In genomic region chr9:99073985-99074901, GRCh38 we compare ENCODE assay signal across 18 cellular contexts. TPM values are rescaled to one million over a fixed set of nuclear protein-coding genes. Genes with fewer than 3 reads are reported as not detected.
A peak's percentile ranks its signal among the peaks of the same experiment; 100 is the strongest.
DNase-seq lines count a peak whose midpoint lies in the region; ATAC-seq lines count a peak whose summit lies in the region.
"Had no signal": no experiment of that assay in that cellular context is flagged by ENCODE, and none has a peak within 500 bp of the region (broad histone marks: within the 10 kb centered on the region; RNA-seq: fewer than 3 reads in every experiment).

No MANE protein-coding gene starts in this region.

- no peak for ATAC-seq in CD4-positive, CD25-positive, alpha-beta regulatory T cell (ENCODE audit: low read depth in 2 of 2)
- ATAC-seq in activated T-helper 17 cell treated with anti-CD3 and anti-CD28 coated beads, Interleukin-2, amount 50 U/mL, for 72 hours (replicated peaks), result no peak
- ATAC-seq in naive thymus-derived CD4-positive, alpha-beta T cell, result no peak
- no peak for ATAC-seq in GM21786 (IDR thresholded peaks at IDR 0.05; ENCODE audit: unreplicated experiment)

- peak overlapping the region; percentile 59 to 91 (median 62) for H3K27ac Mint-ChIP-seq in CD4-positive, CD25-positive, alpha-beta regulatory T cell
- H3K27ac Mint-ChIP-seq in CD8-positive, alpha-beta memory T cell, result peak overlapping the region in 3 of 8 donors; percentile 22 to 81 (median 38)
- H3K27ac Mint-ChIP-seq in activated T-helper 17 cell treated with anti-CD3 and anti-CD28 coated beads, Interleukin-2, amount 50 U/mL, for 72 hours, result peak overlapping the region; percentile 8
- H3K27ac Mint-ChIP-seq in naive thymus-derived CD4-positive, alpha-beta T cell, result peak overlapping the region in 6 of 9 donors; percentile 14 to 74 (median 42)
- H3K27ac Mint-ChIP-seq: H9, IgD-negative memory B cell had no signal

- H3K9me3 ChIP-seq in CD4-positive, CD25-positive, alpha-beta regulatory T cell (ENCODE audit: control insufficient read depth in 2 of 2, low read length in 2 of 2), result no peaks in the 10 kb centered on the region
- no peaks in the 10 kb centered on the region for H3K9me3 ChIP-seq in CD8-positive, alpha-beta memory T cell (ENCODE audit: low read length)
- no peaks in the 10 kb centered on the region for H3K9me3 ChIP-seq in naive thymus-derived CD4-positive, alpha-beta T cell (ENCODE audit: control insufficient read depth in 2 of 3, low read length in 3 of 3)

- intact Hi-C loops in naive thymus-derived CD4-positive, alpha-beta T cell (cut with micrococcal nuclease), result no loop called here

- H3K36me3 Mint-ChIP-seq in CD4-positive, CD25-positive, alpha-beta regulatory T cell, result no peaks in the 10 kb centered on the region
- peaks cover 0 to 4% (median 1%) of the 10 kb centered on the region in 3 donors for H3K36me3 Mint-ChIP-seq in CD8-positive, alpha-beta memory T cell
- no peaks in the 10 kb centered on the region for H3K36me3 Mint-ChIP-seq in activated T-helper 17 cell treated with anti-CD3 and anti-CD28 coated beads, Interleukin-2, amount 50 U/mL, for 72 hours (ENCODE audit: low read depth)
- peaks cover 0 to 14% (median 0%) of the 10 kb centered on the region in 5 donors for H3K36me3 Mint-ChIP-seq in naive thymus-derived CD4-positive, alpha-beta T cell
- H3K36me3 Mint-ChIP-seq: IgD-negative memory B cell had no signal

- H3K27ac ChIP-seq in CD4-positive, CD25-positive, alpha-beta regulatory T cell (ENCODE audit: insufficient read depth, low read length, poor library complexity, severe bottlenecking), result no peak overlapping the region
- peak overlapping the region; percentile 66 for H3K27ac ChIP-seq in CD8-positive, alpha-beta memory T cell (ENCODE audit: low read depth, low read length)
- H3K27ac ChIP-seq in naive thymus-derived CD4-positive, alpha-beta T cell (ENCODE audit: low read depth, low read length), result no peak overlapping the region
- H3K27ac ChIP-seq: C4-2B, PC-9 had no signal

- peak overlapping the region in 1 of 4 donors; percentile 9 for H3K4me3 Mint-ChIP-seq in CD4-positive, CD25-positive, alpha-beta regulatory T cell
- no peak overlapping the region for H3K4me3 Mint-ChIP-seq in CD8-positive, alpha-beta memory T cell
- H3K4me3 Mint-ChIP-seq in activated T-helper 17 cell treated with anti-CD3 and anti-CD28 coated beads, Interleukin-2, amount 50 U/mL, for 72 hours, result no peak overlapping the region
- no peak overlapping the region for H3K4me3 Mint-ChIP-seq in naive thymus-derived CD4-positive, alpha-beta T cell
- H3K4me3 Mint-ChIP-seq: H9 had no signal

- no peaks in the 10 kb centered on the region for H3K27me3 Mint-ChIP-seq in CD4-positive, CD25-positive, alpha-beta regulatory T cell
- no peaks in the 10 kb centered on the region for H3K27me3 Mint-ChIP-seq in CD8-positive, alpha-beta memory T cell
- H3K27me3 Mint-ChIP-seq in activated T-helper 17 cell treated with anti-CD3 and anti-CD28 coated beads, Interleukin-2, amount 50 U/mL, for 72 hours, result no peaks in the 10 kb centered on the region
- no peaks in the 10 kb centered on the region for H3K27me3 Mint-ChIP-seq in naive thymus-derived CD4-positive, alpha-beta T cell
- H3K27me3 Mint-ChIP-seq: IgD-negative memory B cell had no signal

- POLR2A ChIA-PET in CD8-positive, alpha-beta memory T cell (lab: Charles Lee), result no interaction called here
- POLR2A ChIA-PET in naive thymus-derived CD4-positive, alpha-beta T cell (lab: Charles Lee), result interaction anchor here (0.8 to 1.5 kb wide), 4 partner anchors 13 to 32 kb away, joined by 3 to 6 read pairs (median 4); no protein-coding TSS in a partner anchor

- H3K4me1 ChIP-seq in CD4-positive, CD25-positive, alpha-beta regulatory T cell (ENCODE audit: control insufficient read depth, insufficient read depth, low read length, poor library complexity, severe bottlenecking), result peaks cover 28% of the 10 kb centered on the region
- peaks cover 55% of the 10 kb centered on the region for H3K4me1 ChIP-seq in CD8-positive, alpha-beta memory T cell (ENCODE audit: insufficient read depth, low read length)
- H3K4me1 ChIP-seq in naive thymus-derived CD4-positive, alpha-beta T cell (ENCODE audit: control insufficient read depth in 2 of 2, insufficient read depth in 2 of 2, low read length in 2 of 2), result peaks cover 22 to 43% of the 10 kb centered on the region in 2 donors

- H3K9me3 Mint-ChIP-seq in CD4-positive, CD25-positive, alpha-beta regulatory T cell, result peaks cover 0 to 1% (median 0%) of the 10 kb centered on the region in 7 donors
- H3K9me3 Mint-ChIP-seq in CD8-positive, alpha-beta memory T cell, result no peaks in the 10 kb centered on the region
- H3K9me3 Mint-ChIP-seq in activated T-helper 17 cell treated with anti-CD3 and anti-CD28 coated beads, Interleukin-2, amount 50 U/mL, for 72 hours, result no peaks in the 10 kb centered on the region
- peaks cover 0 to 6% (median 0%) of the 10 kb centered on the region in 11 donors for H3K9me3 Mint-ChIP-seq in naive thymus-derived CD4-positive, alpha-beta T cell
- H3K9me3 Mint-ChIP-seq: H9, IgD-negative memory B cell had no signal

- CTCF ChIA-PET in CD8-positive, alpha-beta memory T cell (lab: Charles Lee), result no interaction called here
- CTCF ChIA-PET in naive thymus-derived CD4-positive, alpha-beta T cell (lab: Charles Lee), result interaction anchor here (0.6 to 1.7 kb wide), 2 partner anchors 11 to 28 kb away, joined by 4 read pairs; no protein-coding TSS in a partner anchor

- no peaks in the 10 kb centered on the region for H3K27me3 ChIP-seq in CD4-positive, CD25-positive, alpha-beta regulatory T cell (ENCODE audit: control insufficient read depth, insufficient read depth, low read length)
- H3K27me3 ChIP-seq in CD8-positive, alpha-beta memory T cell (ENCODE audit: insufficient read depth, low read length, poor library complexity, severe bottlenecking), result no peaks in the 10 kb centered on the region
- no peaks in the 10 kb centered on the region for H3K27me3 ChIP-seq in naive thymus-derived CD4-positive, alpha-beta T cell (ENCODE audit: control insufficient read depth in 2 of 2, insufficient read depth in 2 of 2, low read length in 2 of 2)

- peaks cover 28 to 73% (median 48%) of the 10 kb centered on the region in 4 donors for H3K4me1 Mint-ChIP-seq in CD4-positive, CD25-positive, alpha-beta regulatory T cell
- H3K4me1 Mint-ChIP-seq in CD8-positive, alpha-beta memory T cell, result peaks cover 72 to 89% (median 79%) of the 10 kb centered on the region in 3 donors
- H3K4me1 Mint-ChIP-seq in activated T-helper 17 cell treated with anti-CD3 and anti-CD28 coated beads, Interleukin-2, amount 50 U/mL, for 72 hours, result peaks cover 39% of the 10 kb centered on the region
- peaks cover 41 to 88% (median 80%) of the 10 kb centered on the region in 7 donors for H3K4me1 Mint-ChIP-seq in naive thymus-derived CD4-positive, alpha-beta T cell

- DNase-seq in CD4-positive, CD25-positive, alpha-beta regulatory T cell, result no peak
- DNase-seq in CD8-positive, alpha-beta memory T cell, result no peak
- DNase-seq in naive thymus-derived CD4-positive, alpha-beta T cell, result no peak
- DNase-seq in stimulated activated CD4-positive, alpha-beta T cell treated with anti-CD3 and anti-CD28 coated beads, Interleukin-4, amount 100 ng/mL, for 24 hours, result no peak
- DNase-seq in hepatic stellate cell (ENCODE audit: low spot score), result no peak
- DNase-seq: Calu3, DMS53, H9, NCI-H1048, NCI-H1436 treated with DMSO at 0.1 percent for 48 hours, NCI-H2081, NCI-H510A treated with DMSO at 0.1 percent for 48 hours, NCI-H82, PC-9 had no signal

- no peaks in the 10 kb centered on the region for H3K36me3 ChIP-seq in CD4-positive, CD25-positive, alpha-beta regulatory T cell (ENCODE audit: control insufficient read depth, insufficient read depth, low read length)
- H3K36me3 ChIP-seq in CD8-positive, alpha-beta memory T cell (ENCODE audit: insufficient read depth, low read length), result no peaks in the 10 kb centered on the region
- H3K36me3 ChIP-seq in naive thymus-derived CD4-positive, alpha-beta T cell (ENCODE audit: control insufficient read depth in 2 of 3, insufficient read depth in 3 of 3, low read length in 3 of 3), result no peaks in the 10 kb centered on the region

- no peak overlapping the region for H3K4me3 ChIP-seq in CD4-positive, CD25-positive, alpha-beta regulatory T cell (ENCODE audit: low read depth, low read length)
- H3K4me3 ChIP-seq in CD8-positive, alpha-beta memory T cell (ENCODE audit: low read length), result no peak overlapping the region
- H3K4me3 ChIP-seq in naive thymus-derived CD4-positive, alpha-beta T cell (ENCODE audit: low read length), result no peak overlapping the region
- H3K4me3 ChIP-seq: PC-9 had no signal

RNA-seq across cellular contexts. Expression of gene TGFBR1, which starts 30.7 kb away (rescaled TPM):
- total RNA-seq in CD4-positive, CD25-positive, alpha-beta regulatory T cell, result 24.9 TPM
- 10 to 100 TPM; 18.0 to 27.0 (median 18.9) TPM for polyA plus RNA-seq in CD4-positive, CD25-positive, alpha-beta regulatory T cell
- total RNA-seq in CD8-positive, alpha-beta memory T cell, result 10 to 100 TPM; 36.6 to 41.9 TPM
- 34.4 TPM for polyA plus RNA-seq in CD8-positive, alpha-beta memory T cell
- total RNA-seq in activated T-helper 17 cell treated with anti-CD3 and anti-CD28 coated beads, Interleukin-2, amount 50 U/mL, for 72 hours, result 10 to 100 TPM; 56.0 to 56.3 TPM
- total RNA-seq in naive thymus-derived CD4-positive, alpha-beta T cell, result 10 to 100 TPM; 20.6 to 95.5 (median 29.5) TPM
- polyA plus RNA-seq in naive thymus-derived CD4-positive, alpha-beta T cell, result 10 to 100 TPM; 18.3 to 22.0 TPM
